ENCODE assay signal across 15 cellular contexts in the genomic region with DNA sequence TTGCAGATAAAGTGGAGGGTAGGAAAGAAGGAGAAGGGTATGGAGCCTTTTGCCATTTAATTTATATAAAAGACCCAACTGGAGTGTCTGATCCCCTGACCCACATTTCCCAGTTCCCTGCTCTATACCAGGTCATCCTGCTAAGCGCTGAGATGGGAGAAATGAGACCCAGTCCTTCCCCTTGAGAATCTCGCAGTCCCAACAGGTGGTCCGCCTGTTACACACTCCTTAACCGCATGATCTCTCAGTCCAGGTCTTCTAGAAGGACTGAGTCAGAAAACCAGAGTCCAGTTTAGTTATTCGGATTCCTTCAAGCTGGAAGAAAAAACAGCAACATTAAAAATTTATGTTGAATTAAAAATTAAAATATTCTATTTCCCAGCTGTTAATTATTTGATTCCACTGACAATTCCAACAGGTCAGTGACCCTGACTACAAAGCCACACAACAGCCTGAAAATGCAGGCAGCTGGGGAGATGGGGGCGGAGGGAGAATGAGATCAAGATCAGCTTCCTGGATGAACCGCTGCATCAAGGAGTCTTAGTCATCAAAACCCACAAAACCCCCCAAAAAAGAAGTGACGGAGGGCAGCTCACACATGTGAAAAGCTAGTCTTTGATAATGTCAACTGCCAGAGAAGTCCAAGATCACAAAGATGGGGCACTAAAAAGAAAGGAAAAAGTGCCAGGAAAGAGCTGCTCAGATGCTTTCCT. TPM values are rescaled to one million over a fixed set of nuclear protein-coding genes. Genes with fewer than 3 reads are reported as not detected.
DNase-seq lines count a peak whose midpoint lies in the region; ATAC-seq and TF ChIP-seq lines count a peak whose summit lies in the region.
"Had no signal": no experiment of that assay in that cellular context is flagged by ENCODE, and none has a peak within 500 bp of the region (broad histone marks: within the 10 kb centered on the region; RNA-seq: fewer than 3 reads in every experiment).

No MANE protein-coding gene starts in this region.

- H3K36me3 Mint-ChIP-seq in Caco-2 (ENCODE audit: insufficient read depth, unreplicated experiment): no peaks in the 10 kb centered on the region

- BruUV-seq in Caco-2 (replicated peaks; lab: Mats Ljungman, UMichigan): no TSS peak

- POLR2A ChIA-PET in Caco-2 (lab: Charles Lee): no interaction called here

- TF ChIP-seq CTCF in Caco-2 (IDR thresholded peaks at IDR 0.05; ENCODE audit: insufficient read depth in 1 of 2, low read depth in 1 of 2, low read length in 1 of 2, severe bottlenecking in 1 of 2, unreplicated experiment in 1 of 2): no peak

- DNase-seq in stimulated activated CD4-positive, alpha-beta T cell treated with anti-CD3 and anti-CD28 coated beads, Interleukin-15, amount 100 ng/mL, for 24 hours: peak; percentile 37
- DNase-seq in stimulated activated CD4-positive, alpha-beta T cell treated with anti-CD3 and anti-CD28 coated beads, Interleukin-4, amount 100 ng/mL, for 4 hours: no peak
- DNase-seq in SJCRH30 (peak; percentile 47 to 62), Caco-2 (no peak), AG20443 (ENCODE audit: low spot score) (no peak)
- peak; percentile 6 for DNase-seq in activated naive CD8-positive, alpha-beta T cell treated with anti-CD3 and anti-CD28 coated beads, Interleukin-2, amount 50 U/mL, for 16 hours (ENCODE audit: low read depth, low spot score)
- peak; percentile 45 to 62 for DNase-seq in stimulated activated naive CD8-positive, alpha-beta T cell treated with anti-CD3 and anti-CD28 coated beads, Interleukin-15, amount 100 ng/mL, for 72 hours
- DNase-seq: activated effector memory CD4-positive, alpha-beta T cell treated with Interleukin-2 at 50 U/mL for 16 hours; DMS79 treated with DMSO at 0.1 percent for 48 hours; islet precursor cell; T-helper 17 cell; uterus had no signal

- peaks cover 57% of the 10 kb centered on the region for H3K27me3 Mint-ChIP-seq in stimulated activated naive CD8-positive, alpha-beta T cell treated with anti-CD3 and anti-CD28 coated beads, Interleukin-15, amount 100 ng/mL, for 72 hours
- H3K27me3 Mint-ChIP-seq in Caco-2 (ENCODE audit: insufficient read depth, unreplicated experiment): peaks cover 16% of the 10 kb centered on the region

- intact Hi-C loops in Caco-2 (cut with micrococcal nuclease; ENCODE audit: unreplicated experiment): no loop called here

- peaks cover 25% of the 10 kb centered on the region for H3K4me1 ChIP-seq in SJCRH30
- no peaks in the 10 kb centered on the region for H3K4me1 ChIP-seq in Caco-2
- H3K4me1 ChIP-seq: uterus had no signal

- peak; percentile 94 for ATAC-seq in stimulated activated naive CD8-positive, alpha-beta T cell treated with anti-CD3 and anti-CD28 coated beads, Interleukin-15, amount 100 ng/mL, for 72 hours
- no peak for ATAC-seq in HG03139 (IDR thresholded peaks at IDR 0.05; ENCODE audit: unreplicated experiment)
- ATAC-seq: Panc1, T-helper 17 cell had no signal

- CTCF ChIA-PET in Caco-2 (lab: Charles Lee): interaction anchor here (0.6 kb wide), 1 partner anchor 72 kb away, joined by 3 read pairs; no protein-coding TSS in a partner anchor

- H3K27ac Mint-ChIP-seq in stimulated activated naive CD8-positive, alpha-beta T cell treated with anti-CD3 and anti-CD28 coated beads, Interleukin-15, amount 100 ng/mL, for 72 hours: no peak overlapping the region
- no peak overlapping the region for H3K27ac Mint-ChIP-seq in Caco-2 (ENCODE audit: unreplicated experiment)
- H3K27ac Mint-ChIP-seq: T-helper 17 cell had no signal

- peaks cover 46% of the 10 kb centered on the region for H3K4me1 Mint-ChIP-seq in stimulated activated naive CD8-positive, alpha-beta T cell treated with anti-CD3 and anti-CD28 coated beads, Interleukin-15, amount 100 ng/mL, for 72 hours
- H3K4me1 Mint-ChIP-seq in Caco-2 (ENCODE audit: low read depth, unreplicated experiment): no peaks in the 10 kb centered on the region

- no peak overlapping the region for H3K27ac ChIP-seq in SJCRH30
- H3K27ac ChIP-seq: coronary artery, uterus had no signal

- H3K4me3 ChIP-seq in SJCRH30 (no peak overlapping the region), Caco-2 (ENCODE audit: low read depth, low read length) (no peak overlapping the region)
- H3K4me3 ChIP-seq: coronary artery, uterus had no signal

- no peaks in the 10 kb centered on the region for H3K9me3 Mint-ChIP-seq in stimulated activated naive CD8-positive, alpha-beta T cell treated with anti-CD3 and anti-CD28 coated beads, Interleukin-15, amount 100 ng/mL, for 72 hours
- no peaks in the 10 kb centered on the region for H3K9me3 Mint-ChIP-seq in Caco-2 (ENCODE audit: unreplicated experiment)

- peak overlapping the region; percentile 5 to 56 for H3K4me3 Mint-ChIP-seq in stimulated activated naive CD8-positive, alpha-beta T cell treated with anti-CD3 and anti-CD28 coated beads, Interleukin-15, amount 100 ng/mL, for 72 hours
- no peak overlapping the region for H3K4me3 Mint-ChIP-seq in Caco-2 (ENCODE audit: unreplicated experiment)
- H3K4me3 Mint-ChIP-seq: T-helper 17 cell had no signal

- no peaks in the 10 kb centered on the region for H3K27me3 ChIP-seq in SJCRH30
- no peaks in the 10 kb centered on the region; the same call in 1 of the 2 replicates for H3K27me3 ChIP-seq in Caco-2 (replicated peaks; ENCODE audit: control insufficient read depth, insufficient read depth, low read length)
- H3K27me3 ChIP-seq: uterus had no signal

- H3K36me3 ChIP-seq in SJCRH30 (no peaks in the 10 kb centered on the region), Caco-2 (ENCODE audit: control insufficient read depth, insufficient read depth, low read length) (no peaks in the 10 kb centered on the region)
- H3K36me3 ChIP-seq: uterus had no signal

- no peaks in the 10 kb centered on the region for H3K9me3 ChIP-seq in SJCRH30 (replicated peaks)
- H3K9me3 ChIP-seq in Caco-2: no peaks in the 10 kb centered on the region
- H3K9me3 ChIP-seq: uterus had no signal

RNA-seq across cellular contexts. Expression of gene GGTA1, which starts 44.0 kb away (rescaled TPM):
- total RNA-seq in SJCRH30 (2014; rRNA removed; shearing (Covaris generic)): not detected in 2 replicates
- not detected in 2 replicates for total RNA-seq in Caco-2 (2022)

Comparison
In these comparisons a context has a peak if more than half of its experiments do, and no peak if none do; other contexts are left out.
1. DNase-seq: peak in stimulated activated CD4-positive, alpha-beta T cell treated with anti-CD3 and anti-CD28 coated beads, Interleukin-15, amount 100 ng/mL, for 24 hours (single experiment), SJCRH30 (2 of 2), activated naive CD8-positive, alpha-beta T cell treated with anti-CD3 and anti-CD28 coated beads, Interleukin-2, amount 50 U/mL, for 16 hours (single experiment) and stimulated activated naive CD8-positive, alpha-beta T cell treated with anti-CD3 and anti-CD28 coated beads, Interleukin-15, amount 100 ng/mL, for 72 hours (2 of 2); none in stimulated activated CD4-positive, alpha-beta T cell treated with anti-CD3 and anti-CD28 coated beads, Interleukin-4, amount 100 ng/mL, for 4 hours (0 of 2), Caco-2 (0 of 2) and AG20443 (single experiment).